1 cellular context compared by ENCODE assay signal in genomic region chr2:27663463-27664244, GRCh38.
TF ChIP-seq lines count a peak whose summit lies in the region.

Gene SLC4A1AP, plus strand, starts transcription at chr2:27663889. Its CDS starts 26 bp downstream, at chr2:27663915.
Gene SUPT7L, minus strand, starts transcription at chr2:27663614. Its CDS starts 1,422 bp downstream, at chr2:27662192.

TF ChIP-seq in HepG2, 621 proteins besides CTCF, POLR2A, EP300 and RAD21 (continued from another document and continues in another):
- TF ChIP-seq RERE (CRISPR knock-in tag; IDR thresholded peaks at IDR 0.05; ENCODE audit: low read depth) (no peak), THYN1 (CRISPR knock-in tag; IDR thresholded peaks at IDR 0.05; ENCODE audit: borderline replicate concordance, low read depth) (peak; percentile 96), ZNF724P (CRISPR knock-in tag; IDR thresholded peaks at IDR 0.05; ENCODE audit: borderline replicate concordance) (peak; percentile 96), ZNF501 (CRISPR knock-in tag; IDR thresholded peaks at IDR 0.05) (peak; percentile 98; the same call in 1 of the 2 replicates), RFX1 (IDR thresholded peaks at IDR 0.05) (no peak), HNF4A (CRISPR knock-in tag; IDR thresholded peaks at IDR 0.05) (peak; percentile 55; the same call in 1 of the 2 replicates), TIGD3 (CRISPR knock-in tag; IDR thresholded peaks at IDR 0.05; ENCODE audit: borderline replicate concordance) (peak; percentile 29), SPEN (CRISPR knock-in tag; IDR thresholded peaks at IDR 0.05; ENCODE audit: low read depth) (peak; percentile 86; the same call in 1 of the 2 replicates), HDAC2 (CRISPR knock-in tag; IDR thresholded peaks at IDR 0.05) (peak; percentile 92), ZNF562 (CRISPR knock-in tag; IDR thresholded peaks at IDR 0.05; ENCODE audit: borderline replicate concordance) (no peak), REPIN1 (CRISPR knock-in tag; IDR thresholded peaks at IDR 0.05; ENCODE audit: borderline replicate concordance, low read depth) (peak; percentile 98), ZNF317 (CRISPR knock-in tag; IDR thresholded peaks at IDR 0.05) (no peak; the same call in 1 of the 2 replicates), SNAI1 (CRISPR knock-in tag; IDR thresholded peaks at IDR 0.05; ENCODE audit: borderline replicate concordance) (peak; percentile 72; the same call in 1 of the 2 replicates), CREB3 (CRISPR knock-in tag; IDR thresholded peaks at IDR 0.05) (peak; percentile 6; the same call in 1 of the 2 replicates), ZNF556 (CRISPR knock-in tag; IDR thresholded peaks at IDR 0.05; ENCODE audit: borderline replicate concordance) (peak; percentile 95; the same call in 1 of the 2 replicates), ZNF616 (CRISPR knock-in tag; IDR thresholded peaks at IDR 0.05; ENCODE audit: low read depth) (peak; percentile 84), SP1 (IDR thresholded peaks at IDR 0.05) (no peak), SP1 (CRISPR knock-in tag; IDR thresholded peaks at IDR 0.05) (peak; percentile 72), REXO4 (CRISPR knock-in tag; IDR thresholded peaks at IDR 0.05; ENCODE audit: borderline replicate concordance) (no peak), ZNF207 (IDR thresholded peaks at IDR 0.05; ENCODE audit: borderline replicate concordance) (no peak), EED (CRISPR knock-in tag; IDR thresholded peaks at IDR 0.05) (peak; percentile 34; the same call in 1 of the 2 replicates), ZUFSP (CRISPR knock-in tag; IDR thresholded peaks at IDR 0.05; ENCODE audit: borderline replicate concordance) (no peak), MED13 (CRISPR knock-in tag; IDR thresholded peaks at IDR 0.05) (peak; percentile 84), ATF7 (IDR thresholded peaks at IDR 0.05) (peak; percentile 71), ATF7 (CRISPR knock-in tag; IDR thresholded peaks at IDR 0.05) (peak; percentile 32; the same call in 1 of the 2 replicates), SMC3 (IDR thresholded peaks at IDR 0.05; ENCODE audit: low read length) (no peak), HMG20A (CRISPR knock-in tag; IDR thresholded peaks at IDR 0.05; ENCODE audit: borderline replicate concordance) (0 out of 2 replicates have a peak, but pooled peaks have one; percentile 26), AGO2 (optimal IDR thresholded peaks at IDR 0.05; ENCODE audit: low read depth, low read length) (no peak), ZNF20 (CRISPR knock-in tag; IDR thresholded peaks at IDR 0.05) (no peak), NONO (IDR thresholded peaks at IDR 0.05) (no peak), NONO (CRISPR knock-in tag; conservative IDR thresholded peaks at IDR 0.05) (peak; percentile 88), THAP7 (CRISPR knock-in tag; IDR thresholded peaks at IDR 0.05) (peak; percentile 88), JDP2 (CRISPR knock-in tag; IDR thresholded peaks at IDR 0.05; ENCODE audit: borderline replicate concordance) (no peak; the same call in 1 of the 2 replicates), ZNF251 (CRISPR knock-in tag; IDR thresholded peaks at IDR 0.05) (0 out of 2 replicates have a peak, but pooled peaks have one; percentile 54), RBM22 (optimal IDR thresholded peaks at IDR 0.05; ENCODE audit: low read length) (peak; percentile 84), SRSF4 (IDR thresholded peaks at IDR 0.05; ENCODE audit: low read depth, low read length, poor library complexity, severe bottlenecking) (no peak), MZF1 (CRISPR knock-in tag; IDR thresholded peaks at IDR 0.05; ENCODE audit: borderline replicate concordance) (no peak), RNF2 (conservative IDR thresholded peaks at IDR 0.05; ENCODE audit: low read depth) (peak; percentile 48; the same call in 1 of the 2 replicates), ZFYVE20 (CRISPR knock-in tag; IDR thresholded peaks at IDR 0.05; ENCODE audit: borderline replicate concordance, low read depth) (peak; percentile 86; the same call in 1 of the 2 replicates), MED1 (CRISPR knock-in tag; IDR thresholded peaks at IDR 0.05) (peak; percentile 91), MAFG (CRISPR knock-in tag; IDR thresholded peaks at IDR 0.05) (no peak), KLF13 (CRISPR knock-in tag; IDR thresholded peaks at IDR 0.05) (no peak), ZSCAN31 (CRISPR knock-in tag; IDR thresholded peaks at IDR 0.05; ENCODE audit: low read depth) (peak; percentile 88), KAT7 (CRISPR knock-in tag; IDR thresholded peaks at IDR 0.05; ENCODE audit: borderline replicate concordance) (peak; percentile 100), ZNF577 (CRISPR knock-in tag; IDR thresholded peaks at IDR 0.05; ENCODE audit: borderline replicate concordance, low read depth) (peak; percentile 25; the same call in 1 of the 2 replicates), KDM3A (CRISPR knock-in tag; IDR thresholded peaks at IDR 0.05; ENCODE audit: low read depth) (peak; percentile 80), ZSCAN5A (CRISPR knock-in tag; IDR thresholded peaks at IDR 0.05; ENCODE audit: borderline replicate concordance) (peak; percentile 96), ERF (CRISPR knock-in tag; IDR thresholded peaks at IDR 0.05) (peak; percentile 95), DR1 (CRISPR knock-in tag; IDR thresholded peaks at IDR 0.05) (peak; percentile 55), ZNF205 (CRISPR knock-in tag; IDR thresholded peaks at IDR 0.05) (peak; percentile 94), ZNF468 (CRISPR knock-in tag; IDR thresholded peaks at IDR 0.05) (no peak), ZNF503 (CRISPR knock-in tag; IDR thresholded peaks at IDR 0.05) (peak; percentile 93), NFKB2 (CRISPR knock-in tag; IDR thresholded peaks at IDR 0.05; ENCODE audit: borderline replicate concordance) (peak; percentile 96), ZEB1 (IDR thresholded peaks at IDR 0.05; ENCODE audit: insufficient replicate concordance, low read depth) (peak; percentile 87), ZMAT3 (CRISPR knock-in tag; conservative IDR thresholded peaks at IDR 0.05) (peak; percentile 90), JUN (CRISPR knock-in tag; IDR thresholded peaks at IDR 0.05) (peak; percentile 82), MIXL1 (CRISPR knock-in tag; IDR thresholded peaks at IDR 0.05) (peak; percentile 92), ARNTL (CRISPR knock-in tag; IDR thresholded peaks at IDR 0.05) (peak; percentile 36; the same call in 1 of the 2 replicates), ZNF430 (CRISPR knock-in tag; IDR thresholded peaks at IDR 0.05) (peak; percentile 96; the same call in 1 of the 2 replicates)
